12 cellular contexts compared by ENCODE assay signal in the genomic region with DNA sequence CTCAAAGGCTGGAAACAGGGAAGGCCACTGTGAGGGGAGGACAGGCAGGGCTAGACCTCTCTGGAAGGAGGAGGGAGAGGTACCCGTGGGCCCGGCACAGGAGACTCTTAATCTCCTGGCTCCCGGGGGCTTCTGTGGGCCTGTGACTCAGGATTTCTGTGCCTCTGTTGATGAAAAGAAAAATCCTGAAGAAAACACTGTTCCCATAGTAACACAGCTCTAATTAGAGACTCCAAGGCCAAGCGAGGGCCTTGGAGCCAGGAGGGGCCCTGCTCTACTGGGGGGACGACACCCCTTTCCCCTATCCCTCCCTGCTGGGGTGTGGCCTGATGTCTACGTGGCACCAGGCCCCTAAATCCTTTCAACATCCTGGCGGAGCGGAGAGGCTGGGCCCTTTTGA. TPM values are rescaled to one million over a fixed set of nuclear protein-coding genes. Genes with fewer than 3 reads are reported as not detected.
DNase-seq lines count a peak whose midpoint lies in the region; ATAC-seq and TF ChIP-seq lines count a peak whose summit lies in the region.
"Had no signal": no experiment of that assay in that cellular context is flagged by ENCODE, and none has a peak within 500 bp of the region (broad histone marks: within the 10 kb centered on the region; RNA-seq: fewer than 3 reads in every experiment).

No MANE protein-coding gene starts in this region.

- no peaks in the 10 kb centered on the region for H3K27me3 Mint-ChIP-seq in mesothelial cell of epicardium (ENCODE audit: low read depth)
- H3K27me3 Mint-ChIP-seq in activated T-cell treated with anti-CD3 and anti-CD28 coated beads, Interleukin-2, amount 50 U/mL, for 24 hours = peaks cover 20% of the 10 kb centered on the region

- no peaks in the 10 kb centered on the region for H3K9me3 Mint-ChIP-seq in mesothelial cell of epicardium
- no peaks in the 10 kb centered on the region for H3K9me3 Mint-ChIP-seq in activated T-cell treated with anti-CD3 and anti-CD28 coated beads, Interleukin-2, amount 50 U/mL, for 24 hours

- TF ChIP-seq POLR2A in prostate gland (IDR thresholded peaks at IDR 0.05) (no peak), esophagus muscularis mucosa (IDR thresholded peaks at IDR 0.05; ENCODE audit: low read depth) (no peak)

- ATAC-seq in mucosa of descending colon = no peak
- ATAC-seq: gastroesophageal sphincter, right lobe of liver had no signal

- H3K27ac ChIP-seq in ACC112 (ENCODE audit: low read depth, low read length) (peak overlapping the region; percentile 65), HUES6 (ENCODE audit: low read depth, low read length) (peak overlapping the region; percentile 56; the same call in 1 of the 2 replicates), mammary epithelial cell (ENCODE audit: insufficient read depth, low read depth, low read length) (no peak overlapping the region), prostate gland (no peak overlapping the region), esophagus muscularis mucosa (replicated peaks in 1 of 4) (no peak overlapping the region)
- H3K27ac ChIP-seq: right lobe of liver had no signal

- H3K4me3 ChIP-seq in ACC112 (ENCODE audit: low read depth, low read length) (no peak overlapping the region), HUES6 (ENCODE audit: low read depth, low read length) (peak overlapping the region; percentile 40; the same call in 1 of the 2 replicates), mammary epithelial cell (replicated peaks in 1 of 3; ENCODE audit: insufficient read depth in 1 of 3, low read depth in 2 of 3, low read length in 3 of 3) (no peak overlapping the region), prostate gland (no peak overlapping the region), esophagus muscularis mucosa (no peak overlapping the region), mucosa of descending colon (no peak overlapping the region)
- H3K4me3 ChIP-seq: gastroesophageal sphincter, right lobe of liver had no signal

- no peak for TF ChIP-seq CTCF in mammary epithelial cell (conservative IDR thresholded peaks at IDR 0.05 in 1 of 2, IDR thresholded peaks at IDR 0.05 in 1 of 2; ENCODE audit: extremely low read depth in 1 of 2, insufficient read depth in 1 of 2, low read depth in 1 of 2, low read length in 2 of 2)
- TF ChIP-seq CTCF in mesothelial cell of epicardium (IDR thresholded peaks at IDR 0.05; ENCODE audit: unreplicated experiment) = no peak
- TF ChIP-seq CTCF in prostate gland (IDR thresholded peaks at IDR 0.05) = no peak
- no peak for TF ChIP-seq CTCF in esophagus muscularis mucosa (IDR thresholded peaks at IDR 0.05)
- TF ChIP-seq CTCF in mucosa of descending colon (IDR thresholded peaks at IDR 0.05) = no peak

- peaks cover 31% of the 10 kb centered on the region for H3K4me1 Mint-ChIP-seq in mesothelial cell of epicardium
- H3K4me1 Mint-ChIP-seq in activated T-cell treated with anti-CD3 and anti-CD28 coated beads, Interleukin-2, amount 50 U/mL, for 24 hours (ENCODE audit: low read depth) = peaks cover 28% of the 10 kb centered on the region

- H3K27me3 ChIP-seq in ACC112 (ENCODE audit: insufficient read depth, low read length) (no peaks in the 10 kb centered on the region), HUES6 (ENCODE audit: control insufficient read depth, insufficient read depth, low read length) (peaks cover 5% of the 10 kb centered on the region), mammary epithelial cell (ENCODE audit: insufficient read depth, low read length) (no peaks in the 10 kb centered on the region), prostate gland (replicated peaks; ENCODE audit: insufficient read depth) (no peaks in the 10 kb centered on the region), esophagus muscularis mucosa (peaks cover 0 to 45% (median 11%) of the 10 kb centered on the region in 4 donors)

- peak overlapping the region; percentile 50 for H3K9ac ChIP-seq in HUES6 (ENCODE audit: low read length)
- H3K9ac ChIP-seq in mammary epithelial cell (ENCODE audit: insufficient read depth, low read length) = no peak overlapping the region

- peak overlapping the region; percentile 68 for H3K4me2 ChIP-seq in mammary epithelial cell (ENCODE audit: insufficient read depth, low read depth, low read length)

- WGBS in mammary epithelial cell (ENCODE audit: low coverage, missing lambda C conversion rate) = 85% methylated on average over 8 of the region's 8 CpGs
- 76% methylated on average over 8 of the region's 8 CpGs for WGBS in prostate gland
- 65% methylated on average over 8 of the region's 8 CpGs for WGBS in esophagus muscularis mucosa

- peaks cover 29% of the 10 kb centered on the region for H3K4me1 ChIP-seq in ACC112 (ENCODE audit: control insufficient read depth, insufficient read depth, low read length, unreplicated experiment)
- peaks cover 41% of the 10 kb centered on the region for H3K4me1 ChIP-seq in HUES6 (ENCODE audit: control insufficient read depth, insufficient read depth, low read length)
- H3K4me1 ChIP-seq in mammary epithelial cell (ENCODE audit: insufficient read depth, low read length) = peaks cover 35% of the 10 kb centered on the region
- H3K4me1 ChIP-seq in prostate gland (replicated peaks) = peaks cover 7% of the 10 kb centered on the region
- peaks cover 44 to 66% (median 60%) of the 10 kb centered on the region in 4 donors for H3K4me1 ChIP-seq in esophagus muscularis mucosa
- peaks cover 28% of the 10 kb centered on the region for H3K4me1 ChIP-seq in mucosa of descending colon (ENCODE audit: low read depth)

- BruUV-seq in mammary epithelial cell (replicated peaks; lab: Mats Ljungman, UMichigan) = no TSS peak

- CTCF ChIA-PET in mammary epithelial cell (lab: Charles Lee; ENCODE audit: low non-redundant PET) = no interaction called here

- dilution Hi-C loops in mammary epithelial cell (cut with HindIII; ENCODE audit: low sequenced_read_pairs) = loop anchor here (5.0 kb wide), 2 partner anchors 40 to 105 kb away; no protein-coding TSS in a partner anchor

- H3K36me3 Mint-ChIP-seq in mesothelial cell of epicardium = peaks cover 2% of the 10 kb centered on the region
- H3K36me3 Mint-ChIP-seq in activated T-cell treated with anti-CD3 and anti-CD28 coated beads, Interleukin-2, amount 50 U/mL, for 24 hours (ENCODE audit: low read depth) = no peaks in the 10 kb centered on the region
- H3K36me3 Mint-ChIP-seq: CD14-positive monocyte had no signal

- peak overlapping the region; percentile 75 for H3K27ac Mint-ChIP-seq in mesothelial cell of epicardium
- H3K27ac Mint-ChIP-seq in activated T-cell treated with anti-CD3 and anti-CD28 coated beads, Interleukin-2, amount 50 U/mL, for 24 hours = no peak overlapping the region

- no peak overlapping the region for H3K4me3 Mint-ChIP-seq in mesothelial cell of epicardium
- no peak overlapping the region for H3K4me3 Mint-ChIP-seq in activated T-cell treated with anti-CD3 and anti-CD28 coated beads, Interleukin-2, amount 50 U/mL, for 24 hours
- H3K4me3 Mint-ChIP-seq: CD14-positive monocyte had no signal

- H3K9me3 ChIP-seq in HUES6 (ENCODE audit: control insufficient read depth, insufficient read depth, low read depth, low read length) (no peaks in the 10 kb centered on the region), mammary epithelial cell (replicated peaks; ENCODE audit: insufficient read depth, low read length) (no peaks in the 10 kb centered on the region), prostate gland (no peaks in the 10 kb centered on the region), esophagus muscularis mucosa (no peaks in the 10 kb centered on the region), mucosa of descending colon (no peaks in the 10 kb centered on the region)
- H3K9me3 ChIP-seq: gastroesophageal sphincter, right lobe of liver had no signal

- in situ Hi-C loops in mammary epithelial cell (cut with MboI; ENCODE audit: low sequenced_read_pairs in 2 of 2) = no loop called here

- peaks cover 7% of the 10 kb centered on the region for H4K20me1 ChIP-seq in mammary epithelial cell (ENCODE audit: insufficient read depth, low read length)

- H3K36me3 ChIP-seq in ACC112 (ENCODE audit: insufficient read depth, low read length) (no peaks in the 10 kb centered on the region), HUES6 (ENCODE audit: control insufficient read depth, insufficient read depth, low read length) (peaks cover 54% of the 10 kb centered on the region), mammary epithelial cell (ENCODE audit: insufficient read depth, low read length) (peaks cover 4% of the 10 kb centered on the region), prostate gland (no peaks in the 10 kb centered on the region), esophagus muscularis mucosa (peaks cover 0 to 1% (median 0%) of the 10 kb centered on the region in 4 donors), mucosa of descending colon (ENCODE audit: low read depth) (no peaks in the 10 kb centered on the region)
- H3K36me3 ChIP-seq: gastroesophageal sphincter, right lobe of liver had no signal

- no peak for DNase-seq in mammary epithelial cell
- no peak for DNase-seq in mesothelial cell of epicardium (ENCODE audit: low spot score in 2 of 2, unreplicated experiment in 2 of 2)
- no peak for DNase-seq in activated T-cell treated with anti-CD3 and anti-CD28 coated beads, Interleukin-2, amount 50 U/mL, for 24 hours
- DNase-seq in prostate gland (ENCODE audit: low spot score) = no peak
- DNase-seq in esophagus muscularis mucosa (ENCODE audit: extremely low spot score) = no peak
- DNase-seq in mucosa of descending colon = no peak
- DNase-seq: NCI-H1417 treated with DMSO at 0.1 percent for 48 hours, right lobe of liver had no signal

- H3K79me2 ChIP-seq in ACC112 (ENCODE audit: control insufficient read depth, insufficient read depth, low read length, unreplicated experiment) (peaks cover 83% of the 10 kb centered on the region), mammary epithelial cell (ENCODE audit: insufficient read depth, low read length) (peaks cover 100% of the 10 kb centered on the region)

- H2AFZ ChIP-seq in ACC112 (ENCODE audit: low read length, unreplicated experiment) = no peak overlapping the region
- H2AFZ ChIP-seq in mammary epithelial cell (ENCODE audit: low read depth, low read length) = no peak overlapping the region

- no peak for TF ChIP-seq EP300 in esophagus muscularis mucosa (IDR thresholded peaks at IDR 0.05)

- intact Hi-C loops in mammary epithelial cell (cut with micrococcal nuclease) (no loop called here), prostate gland (cut with DNase I) (no loop called here), esophagus muscularis mucosa (cut with DNase I) (no loop called here), mucosa of descending colon (cut with DNase I, micrococcal nuclease) (no loop called here)

RNA-seq across cellular contexts. Expression of a gene that starts 5.2 kb away (rescaled TPM):
- total RNA-seq in mammary epithelial cell (100 to 1,000 TPM; 303 to 480 TPM), mesothelial cell of epicardium (242 to 247 TPM (median 245 TPM) in 3 replicates), prostate gland (100 to 1,000 TPM in 1 of 2 donors, 10 to 100 TPM in 1; 11.4 to 207 TPM), esophagus muscularis mucosa (10 to 100 TPM; 15.0 to 28.4 (median 21.2) TPM), mucosa of descending colon (10 to 100 TPM in 2 of 3 donors, 1 to 10 TPM in 1; 5.5 to 17.3 (median 12.7) TPM)
- polyA plus RNA-seq in mammary epithelial cell = 365 TPM
- polyA minus RNA-seq in mammary epithelial cell = 201 TPM

Comparison
In these comparisons a context has a peak if more than half of its experiments do, and no peak if none do; other contexts are left out.
1. H3K27ac ChIP-seq: peak in ACC112 (single experiment) and HUES6 (single experiment); none in mammary epithelial cell (single experiment), prostate gland (0 of 2) and esophagus muscularis mucosa (0 of 4).